17 cellular contexts compared by ENCODE assay signal in genomic region chr17:35897772-35898171, GRCh38. TPM values are rescaled to one million over a fixed set of nuclear protein-coding genes. Genes with fewer than 3 reads are reported as not detected.
"Had no signal": no experiment of that assay in that cellular context is flagged by ENCODE, and none has a peak within 500 bp of the region (broad histone marks: within the 10 kb centered on the region; RNA-seq: fewer than 3 reads in every experiment).

No MANE protein-coding gene starts in this region.

RNA-seq across cellular contexts. Expression of gene CCL5, which starts 17.6 kb away (rescaled TPM):
- total RNA-seq: progenitor cell of endocrine pancreas, renal cortical epithelial cell, SJCRH30 had no signal

RNA-seq across cellular contexts. Expression of gene HEATR9, which starts 29.1 kb away (rescaled TPM):
- total RNA-seq: body of pancreas, colonic mucosa, dermis microvascular lymphatic vessel endothelial cell, gastrocnemius medialis, left ventricle myocardium inferior, ovary, progenitor cell of endocrine pancreas, renal cortical epithelial cell, right lobe of liver, SJCRH30, skeletal muscle tissue had no signal
- polyA plus RNA-seq: stomach had no signal

RNA-seq across cellular contexts. Expression of gene RDM1, which starts 32.8 kb away (rescaled TPM):
- total RNA-seq: body of pancreas, gastrocnemius medialis, left ventricle myocardium inferior, lung, mononuclear cell, ovary, right lobe of liver, SJCRH30, skeletal muscle tissue, upper lobe of right lung had no signal
- polyA plus RNA-seq: adipose tissue had no signal

RNA-seq across cellular contexts. Expression of gene LYZL6, which starts 45.7 kb away (rescaled TPM):
- total RNA-seq: body of pancreas, colonic mucosa, dermis microvascular lymphatic vessel endothelial cell, gastrocnemius medialis, left ventricle myocardium inferior, lung, mononuclear cell, ovary, progenitor cell of endocrine pancreas, renal cortical epithelial cell, right lobe of liver, SJCRH30, skeletal muscle tissue, stomach, thyroid gland, upper lobe of right lung had no signal
- polyA plus RNA-seq: adipose tissue, lung, ovary, stomach had no signal
